In genomic region chr5:163445345-163445744, GRCh38 we compare ENCODE assay signal across 20 cellular contexts. TPM values are rescaled to one million over a fixed set of nuclear protein-coding genes. Genes with fewer than 3 reads are reported as not detected.
DNase-seq lines count a peak whose midpoint lies in the region; ATAC-seq and TF ChIP-seq lines count a peak whose summit lies in the region.
"Had no signal": no experiment of that assay in that cellular context is flagged by ENCODE, and none has a peak within 500 bp of the region (broad histone marks: within the 10 kb centered on the region; RNA-seq: fewer than 3 reads in every experiment).

No MANE protein-coding gene starts in this region.

- 47 to 69% (median 60%) methylated on average over 6 of the region's 6 CpGs for WGBS in heart left ventricle, 4 donors

- H3K27ac ChIP-seq in heart left ventricle: no peak overlapping the region
- peak overlapping the region; percentile 16 for H3K27ac ChIP-seq in left ventricle myocardium inferior (replicated peaks)
- H3K27ac ChIP-seq: 22Rv1, BLaER1, C4-2B had no signal

- H3K4me3 ChIP-seq in heart left ventricle (no peak overlapping the region), left ventricle myocardium inferior (no peak overlapping the region)
- H3K4me3 ChIP-seq: BLaER1 had no signal

- H3K4me1 ChIP-seq in heart left ventricle: peaks cover 0 to 19% (median under 1%) of the 10 kb centered on the region in 12 donors
- H3K4me1 ChIP-seq in left ventricle myocardium inferior: peaks cover 33% of the 10 kb centered on the region
- H3K4me1 ChIP-seq: Caco-2 had no signal

- peak; percentile 59 for ATAC-seq in Right ventricle myocardium inferior
- peak; percentile 58 to 80 (median 67) for ATAC-seq in heart left ventricle
- peak; percentile 15 for ATAC-seq in left lobe of liver
- ATAC-seq in left colon: no peak
- ATAC-seq: CD8-positive, alpha-beta T cell had no signal

- H3K9me3 ChIP-seq in heart left ventricle: no peaks in the 10 kb centered on the region
- H3K9me3 ChIP-seq in left ventricle myocardium inferior (replicated peaks): no peaks in the 10 kb centered on the region
- H3K9me3 ChIP-seq: BLaER1, Caco-2 had no signal

- H3K27me3 ChIP-seq in heart left ventricle (no peaks in the 10 kb centered on the region), left ventricle myocardium inferior (ENCODE audit: low read depth) (no peaks in the 10 kb centered on the region)
- H3K27me3 ChIP-seq: BLaER1 had no signal

- DNase-seq in Right ventricle myocardium inferior (ENCODE audit: missing footprints) (no peak), cardiac septum (ENCODE audit: low spot score) (no peak), heart left ventricle (peak in 1 of 5 donors; percentile 36), left ventricle myocardium inferior (no peak), left lobe of liver (ENCODE audit: low spot score) (no peak), NCI-H146 (lab: John Stamatoyannopoulos, UW) (no peak), NCI-H1417 (lab: John Stamatoyannopoulos, UW) (no peak), left colon (no peak)
- DNase-seq: Caco-2; CD4-positive, CD25-positive, alpha-beta regulatory T cell; CD8-positive, alpha-beta T cell; DMS153; DND-41; GDM1; GOT3; H7; HCEC 1CT had no signal

- TF ChIP-seq CTCF in heart left ventricle (IDR thresholded peaks at IDR 0.05): no peak
- no peak for TF ChIP-seq CTCF in left ventricle myocardium inferior (IDR thresholded peaks at IDR 0.05; ENCODE audit: borderline replicate concordance)

- peaks cover 0 to 100% (median 91%) of the 10 kb centered on the region in 9 donors for H3K36me3 ChIP-seq in heart left ventricle
- H3K36me3 ChIP-seq in left ventricle myocardium inferior: peaks cover 90% of the 10 kb centered on the region

- intact Hi-C loops in Right ventricle myocardium inferior (cut with DNase I) (no loop called here), cardiac septum (cut with DNase I) (no loop called here), heart left ventricle (cut with DNase I) (loop anchor here in 1 of 10 donors (10.0 kb wide), 1 partner anchor 49 kb away; no protein-coding TSS in a partner anchor), left ventricle myocardium inferior (cut with micrococcal nuclease) (no loop called here), left colon (cut with DNase I, micrococcal nuclease) (no loop called here)

- TF ChIP-seq POLR2A in heart left ventricle (IDR thresholded peaks at IDR 0.05): no peak

RNA-seq across cellular contexts. Expression of gene CCNG1, which starts 8.0 kb away (rescaled TPM):
- total RNA-seq in Right ventricle myocardium inferior (94.2 TPM), cardiac septum (62.6 TPM), heart left ventricle (100 to 1,000 TPM in 1 of 9 donors, 10 to 100 TPM in 8; 52.3 to 109 (median 78.3) TPM), left ventricle myocardium inferior (80.8 TPM), left lobe of liver (89.5 TPM), left colon (100 to 1,000 TPM; 162 to 196 TPM)
- 10 to 100 TPM; 45.5 to 65.3 TPM for polyA plus RNA-seq in heart left ventricle

RNA-seq across cellular contexts. Expression of gene NUDCD2, which starts 14.6 kb away (rescaled TPM):
- total RNA-seq in Right ventricle myocardium inferior: 11.8 TPM
- 16.2 TPM for total RNA-seq in cardiac septum
- 10 to 100 TPM in 7 of 9 donors, 1 to 10 TPM in 2; 1.6 to 17.1 (median 13.4) TPM for total RNA-seq in heart left ventricle
- 1 to 10 TPM; 3.8 to 5.7 TPM for polyA plus RNA-seq in heart left ventricle
- 13.0 TPM for total RNA-seq in left ventricle myocardium inferior
- 17.9 TPM for total RNA-seq in left lobe of liver
- 10 to 100 TPM; 15.9 to 19.1 TPM for total RNA-seq in left colon

RNA-seq across cellular contexts. Expression of gene HMMR, which starts 15.1 kb away (rescaled TPM):
- 0.92 TPM for total RNA-seq in Right ventricle myocardium inferior
- total RNA-seq in cardiac septum: 0.46 TPM
- 1 to 10 TPM in 5 of 9 donors, under 1 TPM in 3, not detected in 1; 0.47 to 6.6 (median 1.3) TPM for total RNA-seq in heart left ventricle
- under 1 TPM; 0.15 to 0.50 TPM for polyA plus RNA-seq in heart left ventricle
- total RNA-seq in left ventricle myocardium inferior: 0.91 TPM
- 0.33 TPM for total RNA-seq in left lobe of liver
- total RNA-seq in left colon: 1 to 10 TPM; 3.0 to 7.4 TPM
